Comparison of ENCODE assay signal across 8 cellular contexts in the genomic region with DNA sequence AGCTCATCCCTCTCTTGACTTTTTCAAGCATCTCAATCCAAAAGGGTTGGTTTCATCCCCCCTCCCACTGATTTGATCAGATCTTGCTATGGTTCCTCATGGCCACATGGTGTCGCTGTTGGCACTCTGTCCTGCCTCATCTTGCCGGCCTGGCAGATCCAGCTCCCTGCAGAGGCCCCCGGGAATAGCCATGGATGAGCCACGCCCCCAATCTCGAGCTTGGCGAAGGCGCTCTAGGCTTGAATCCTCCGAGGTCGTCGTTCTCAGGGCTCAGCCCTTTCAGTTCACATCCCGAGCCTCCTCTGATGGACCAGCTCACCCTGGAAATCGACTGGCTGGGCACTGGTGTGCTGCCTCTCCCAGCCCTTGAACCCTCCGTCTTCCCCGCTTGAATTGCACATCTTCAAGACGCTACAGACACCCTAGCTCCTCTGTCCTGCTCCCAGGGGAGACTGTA.
DNase-seq lines count a peak whose midpoint lies in the region; ATAC-seq, FAIRE-seq and TF ChIP-seq lines count a peak whose summit lies in the region.

No MANE protein-coding gene starts in this region.

- H3K9ac ChIP-seq in KMS-11, result no peak overlapping the region

- DNase-seq in NOMO-1 treated with DMSO at 0.1 percent for 48 hours (lab: John Stamatoyannopoulos, UW; ENCODE audit: unreplicated experiment), result peak; percentile 31
- DNase-seq in NOMO-1 treated with dmso at 0.1 percent for 144 hours (lab: John Stamatoyannopoulos, UW; ENCODE audit: unreplicated experiment), result no peak
- peak; percentile 76 for DNase-seq in OCI-M1 (lab: John Stamatoyannopoulos, UW)
- DNase-seq in bronchial epithelial cell (ENCODE audit: low read depth), result peak; percentile 2
- DNase-seq in stimulated activated CD4-positive, alpha-beta T cell treated with anti-CD3 and anti-CD28 coated beads, Interleukin-12 subunit alpha, Interleukin-12 subunit beta, amount 100 ng/mL, for 48 hours (ENCODE audit: low read depth in 2 of 3, low spot score in 1 of 3), result peak in 2 of 3 donors; percentile 9 to 19

- H3K27me3 ChIP-seq in KMS-11 (ENCODE audit: insufficient read depth, low read depth), result no peaks in the 10 kb centered on the region
- H3K27me3 ChIP-seq in bronchial epithelial cell (ENCODE audit: control insufficient read depth, insufficient read depth, low read length), result no peaks in the 10 kb centered on the region

- ATAC-seq in GM19324 (IDR thresholded peaks at IDR 0.05; ENCODE audit: low FRiP score, unreplicated experiment), result no peak

- H3K4me2 ChIP-seq in KMS-11, result no peak overlapping the region

- H3K36me3 ChIP-seq in KMS-11 (ENCODE audit: insufficient read depth) (no peaks in the 10 kb centered on the region), bronchial epithelial cell (ENCODE audit: control insufficient read depth, insufficient read depth, low read length) (no peaks in the 10 kb centered on the region)

- no peak for FAIRE-seq in bronchial epithelial cell (lab: Jason Lieb, UNC)
- FAIRE-seq in islet of Langerhans (lab: Jason Lieb, UNC), result peak; percentile 60

- peak overlapping the region; percentile 11; the same call in 1 of the 2 replicates for H2AFZ ChIP-seq in KMS-11 (ENCODE audit: low read depth)

- H3K4me3 ChIP-seq in KMS-11 (IDR thresholded peaks at IDR 0.05; ENCODE audit: insufficient read depth, low read depth, low read length), result no peak overlapping the region
- H3K4me3 ChIP-seq in bronchial epithelial cell (ENCODE audit: low read depth, low read length), result no peak overlapping the region

- no peak overlapping the region for H3K27ac ChIP-seq in KMS-11

- TF ChIP-seq CTCF in KMS-11 (conservative IDR thresholded peaks at IDR 0.05; ENCODE audit: low read depth, low read length), result peak; percentile 97
- peak; percentile 67 for TF ChIP-seq CTCF in bronchial epithelial cell (IDR thresholded peaks at IDR 0.05; ENCODE audit: insufficient read depth, low read length, severe bottlenecking)

- H3K79me2 ChIP-seq in KMS-11 (ENCODE audit: insufficient read depth, low read depth), result no peaks in the 10 kb centered on the region

- no peaks in the 10 kb centered on the region for H4K20me1 ChIP-seq in KMS-11 (ENCODE audit: insufficient read depth)

- H3K4me1 ChIP-seq in KMS-11 (ENCODE audit: low read depth, poor library complexity, severe bottlenecking), result no peaks in the 10 kb centered on the region
